In genomic region chr17:75634754-75635609, GRCh38 we compare ENCODE assay signal across 15 cellular contexts. TPM values are rescaled to one million over a fixed set of nuclear protein-coding genes. Genes with fewer than 3 reads are reported as not detected.
DNase-seq lines count a peak whose midpoint lies in the region; TF ChIP-seq lines count a peak whose summit lies in the region.
"Had no signal": no experiment of that assay in that cellular context is flagged by ENCODE, and none has a peak within 500 bp of the region (broad histone marks: within the 10 kb centered on the region; RNA-seq: fewer than 3 reads in every experiment).

No MANE protein-coding gene starts in this region.

- H3K4me3 ChIP-seq in NT2/D1 (ENCODE audit: insufficient read length, low read depth): no peak overlapping the region
- peak overlapping the region; percentile 78 for H3K4me3 ChIP-seq in mucosa of stomach (ENCODE audit: low read length)
- H3K4me3 ChIP-seq in thyroid gland (replicated peaks in 1 of 3): no peak overlapping the region

- DNase-seq in NT2/D1 (ENCODE audit: low read depth, low spot score) (no peak), erythroblast (lab: John Stamatoyannopoulos, UW) (peak; percentile 45 to 63), thyroid gland (peak in 1 of 2 donors; percentile 47), NCI-H510A (lab: John Stamatoyannopoulos, UW) (no peak), iPS-NIHi11 (ENCODE audit: low spot score) (no peak), dermis blood vessel endothelial cell (no peak)
- DNase-seq: activated naive CD4-positive, alpha-beta T cell; HCEC 1CT; KBM-7; NCI-H1105 treated with DMSO at 0.1 percent for 48 hours; NCI-H446 treated with DMSO at 0.1 percent for 48 hours; retina; stimulated activated naive CD4-positive, alpha-beta T cell treated with Interleukin-2 at 50 U/mL for 16 hours; SW 1271 had no signal

- peaks cover 40% of the 10 kb centered on the region for H3K4me1 ChIP-seq in NT2/D1 (ENCODE audit: insufficient read depth, insufficient read length)
- H3K4me1 ChIP-seq in mucosa of stomach (ENCODE audit: control insufficient read depth, insufficient read depth, low read length): peaks cover 73% of the 10 kb centered on the region
- H3K4me1 ChIP-seq in thyroid gland: peaks cover 48 to 74% of the 10 kb centered on the region in 2 donors

- H3K27me3 ChIP-seq in NT2/D1 (ENCODE audit: insufficient read depth, insufficient read length): no peaks in the 10 kb centered on the region
- no peaks in the 10 kb centered on the region for H3K27me3 ChIP-seq in mucosa of stomach (ENCODE audit: control insufficient read depth, insufficient read depth, low read length)
- H3K27me3 ChIP-seq in thyroid gland: no peaks in the 10 kb centered on the region

- intact Hi-C loops in thyroid gland (cut with DNase I): loop anchor here (5.0 kb wide), 1 partner anchor 117 kb away; no protein-coding TSS in a partner anchor

- H3K9ac ChIP-seq in NT2/D1 (ENCODE audit: insufficient read length, low read depth) (peak overlapping the region; percentile 62), mucosa of stomach (ENCODE audit: low read length) (peak overlapping the region; percentile 90)

- H3K27ac ChIP-seq in thyroid gland: peak overlapping the region; percentile 89 to 97 (median 90)

- H3K36me3 ChIP-seq in NT2/D1 (ENCODE audit: insufficient read depth, insufficient read length, low read length) (peaks cover 70% of the 10 kb centered on the region), mucosa of stomach (ENCODE audit: control insufficient read depth, insufficient read depth, low read length) (peaks cover 6% of the 10 kb centered on the region), thyroid gland (peaks cover 5% of the 10 kb centered on the region in 2 donors)

- no peak for TF ChIP-seq POLR2A in erythroblast (IDR thresholded peaks at IDR 0.05; ENCODE audit: low read length)
- no peak for TF ChIP-seq POLR2A in thyroid gland (IDR thresholded peaks at IDR 0.05)

- no peak for TF ChIP-seq CTCF in thyroid gland (IDR thresholded peaks at IDR 0.05)

- H3K9me3 ChIP-seq in NT2/D1 (ENCODE audit: insufficient read depth, low read length) (no peaks in the 10 kb centered on the region), mucosa of stomach (ENCODE audit: control insufficient read depth, low read length) (no peaks in the 10 kb centered on the region), thyroid gland (no peaks in the 10 kb centered on the region)

- 80 to 91% methylated on average over 14 to 20 of the region's 20 CpGs for WGBS in thyroid gland, 2 donors

RNA-seq across cellular contexts. Expression of gene SMIM5, which starts 1.7 kb away (rescaled TPM):
- total RNA-seq in thyroid gland: 10 to 100 TPM in 2 of 4 donors, 1 to 10 TPM in 2; 2.3 to 13.6 (median 7.9) TPM
- total RNA-seq in dermis blood vessel endothelial cell: 0.09 TPM in 1 of 2 replicates, not detected in the other

RNA-seq across cellular contexts. Expression of gene RECQL5, which starts 32.0 kb away (rescaled TPM):
- total RNA-seq in thyroid gland (10 to 100 TPM; 41.9 to 91.8 (median 70.1) TPM), dermis blood vessel endothelial cell (14.6 and 16.2 TPM in 2 replicates)

RNA-seq across cellular contexts. Expression of gene SAP30BP, which starts 32.2 kb away (rescaled TPM):
- total RNA-seq in thyroid gland (10 to 100 TPM; 52.5 to 83.6 (median 72.7) TPM), dermis blood vessel endothelial cell (68.2 and 84.7 TPM in 2 replicates)

RNA-seq across cellular contexts. Expression of gene MYO15B, which starts 47.4 kb away (rescaled TPM):
- total RNA-seq in thyroid gland: 100 to 1,000 TPM in 2 of 4 donors, 10 to 100 TPM in 2; 64.9 to 209 (median 120) TPM
- total RNA-seq in dermis blood vessel endothelial cell: 7.5 and 28.4 TPM in 2 replicates

Comparison
In these comparisons a context has a peak if more than half of its experiments do, and no peak if none do; other contexts are left out.
1. DNase-seq: peak in erythroblast (2 of 2); none in NT2/D1 (single experiment), NCI-H510A (single experiment), iPS-NIHi11 (single experiment) and dermis blood vessel endothelial cell (single experiment).